Comparison of ENCODE assay signal across 1 cellular context in genomic region chr1:111283838-111284237, GRCh38.
TF ChIP-seq lines count a peak whose summit lies in the region.

No MANE protein-coding gene starts in this region.

TF ChIP-seq in GM23338, 12 proteins besides CTCF, POLR2A, EP300 and RAD21 (continued from another document):
- TF ChIP-seq ZNF462 (CRISPR knock-in tag; IDR thresholded peaks at IDR 0.05) = no peak
- no peak for TF ChIP-seq JUNB (IDR thresholded peaks at IDR 0.05; ENCODE audit: unreplicated experiment)
- TF ChIP-seq EZH2 (IDR thresholded peaks at IDR 0.05; ENCODE audit: low read depth, unreplicated experiment) = no peak
